9 cellular contexts compared by ENCODE assay signal in genomic region chr7:152443586-152443985, GRCh38.
"Had no signal": no experiment of that assay in that cellular context is flagged by ENCODE, and none has a peak within 500 bp of the region (broad histone marks: within the 10 kb centered on the region; RNA-seq: fewer than 3 reads in every experiment).

No MANE protein-coding gene starts in this region.

- H3K27me3 Mint-ChIP-seq: IgD-negative memory B cell had no signal

- H3K36me3 ChIP-seq: HAP-1 had no signal

- H3K36me3 Mint-ChIP-seq: IgD-negative memory B cell had no signal

- H3K27ac Mint-ChIP-seq: HFFc6, IgD-negative memory B cell had no signal

- H3K4me1 ChIP-seq: HAP-1 had no signal

- H3K9me3 Mint-ChIP-seq: HFFc6, IgD-negative memory B cell had no signal

- H3K4me3 ChIP-seq: GM23248, HAP-1 had no signal

- H3K9ac ChIP-seq: GM23248 had no signal

- H3K9me3 ChIP-seq: HAP-1 had no signal

- H2AFZ ChIP-seq: GM23248 had no signal

- ATAC-seq: HCT116 had no signal

- H3K4me3 Mint-ChIP-seq: HFFc6, IgD-negative memory B cell had no signal

- FAIRE-seq: HTR-8/SVneo had no signal

- DNase-seq: GM23248, GOT3, H7, HFFc6, KG1 had no signal

- H3K27ac ChIP-seq: GM23248 had no signal
